1 cellular context compared by ENCODE assay signal in the genomic region with DNA sequence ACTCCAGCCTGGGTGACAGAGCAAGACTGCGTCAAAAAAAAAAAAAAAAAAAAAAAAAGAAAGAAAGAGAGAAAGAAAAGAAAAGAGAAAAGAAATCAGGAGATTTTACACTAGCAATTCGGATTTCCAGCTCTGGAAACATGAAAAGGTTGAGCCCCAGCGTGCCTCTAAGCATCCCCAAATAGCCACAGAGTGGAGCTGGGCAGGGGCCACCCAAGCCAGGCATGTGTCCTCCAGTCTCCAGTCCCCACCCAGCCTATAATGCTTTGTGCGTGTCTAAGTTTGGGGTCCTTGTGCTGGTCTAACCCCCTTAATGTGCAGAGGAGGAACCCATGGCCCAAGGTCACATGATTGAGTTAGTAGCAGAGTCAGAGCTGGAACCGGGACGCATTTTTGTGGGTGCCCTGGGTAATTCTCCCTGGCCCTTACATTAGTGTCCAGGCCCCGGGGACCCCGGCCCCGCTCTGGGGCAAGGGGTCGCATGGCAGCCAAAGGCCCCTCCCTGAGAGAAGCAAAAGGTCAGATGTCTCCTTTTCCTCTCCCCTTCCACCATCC.
TF ChIP-seq lines count a peak whose summit lies in the region.

No MANE protein-coding gene starts in this region.

TF ChIP-seq in IMR-90, 13 proteins besides CTCF, POLR2A, EP300 and RAD21:
- TF ChIP-seq CHD1 (IDR thresholded peaks at IDR 0.05; ENCODE audit: low read depth, low read length) (no peak), RCOR1 (IDR thresholded peaks at IDR 0.05; ENCODE audit: insufficient replicate concordance, low read length) (no peak), MAFK (IDR thresholded peaks at IDR 0.05; ENCODE audit: low read depth, low read length) (no peak), SMC3 (IDR thresholded peaks at IDR 0.05; ENCODE audit: low read depth, low read length) (no peak)
